23 cellular contexts compared by ENCODE assay signal in genomic region chr9:110687497-110687896, GRCh38. TPM values are rescaled to one million over a fixed set of nuclear protein-coding genes. Genes with fewer than 3 reads are reported as not detected.
A peak's percentile ranks its signal among the peaks of the same experiment; 100 is the strongest.
DNase-seq lines count a peak whose midpoint lies in the region; ATAC-seq and TF ChIP-seq lines count a peak whose summit lies in the region.
"Had no signal": no experiment of that assay in that cellular context is flagged by ENCODE, and none has a peak within 500 bp of the region (broad histone marks: within the 10 kb centered on the region; RNA-seq: fewer than 3 reads in every experiment).

No MANE protein-coding gene starts in this region.

- H3K27ac ChIP-seq in RWPE1, result no peak overlapping the region
- H3K27ac ChIP-seq: BLaER1 treated with 17β-estradiol and CSF1 and Interleukin-3, amounts not matched to agents 10 nM and 100 nM; SK-N-MC had no signal

- H3K27ac Mint-ChIP-seq in activated CD4-positive, alpha-beta T cell treated with anti-CD3 and anti-CD28 coated beads for 36 hours, result no peak overlapping the region
- no peak overlapping the region for H3K27ac Mint-ChIP-seq in activated CD8-positive, alpha-beta T cell treated with anti-CD3 and anti-CD28 coated beads for 36 hours
- H3K27ac Mint-ChIP-seq: CD4-positive, alpha-beta memory T cell had no signal

- no peaks in the 10 kb centered on the region for H3K4me1 Mint-ChIP-seq in activated CD4-positive, alpha-beta T cell treated with anti-CD3 and anti-CD28 coated beads for 36 hours
- no peaks in the 10 kb centered on the region for H3K4me1 Mint-ChIP-seq in activated CD8-positive, alpha-beta T cell treated with anti-CD3 and anti-CD28 coated beads for 36 hours (ENCODE audit: low read depth)
- H3K4me1 Mint-ChIP-seq: CD4-positive, alpha-beta memory T cell had no signal

- H3K9me3 Mint-ChIP-seq in activated CD4-positive, alpha-beta T cell treated with anti-CD3 and anti-CD28 coated beads for 36 hours (ENCODE audit: low read depth), result no peaks in the 10 kb centered on the region
- H3K9me3 Mint-ChIP-seq in activated CD8-positive, alpha-beta T cell treated with anti-CD3 and anti-CD28 coated beads for 36 hours, result no peaks in the 10 kb centered on the region

- TF ChIP-seq CTCF in RWPE1 (conservative IDR thresholded peaks at IDR 0.05; ENCODE audit: low read depth), result no peak
- TF ChIP-seq CTCF in activated CD8-positive, alpha-beta T cell treated with anti-CD3 and anti-CD28 coated beads for 36 hours (IDR thresholded peaks at IDR 0.05), result no peak

- intact Hi-C loops in activated CD4-positive, alpha-beta T cell treated with anti-CD3 and anti-CD28 coated beads for 36 hours (cut with DNase I, micrococcal nuclease), result no loop called here
- intact Hi-C loops in activated CD8-positive, alpha-beta T cell treated with anti-CD3 and anti-CD28 coated beads for 36 hours (cut with micrococcal nuclease), result no loop called here

- POLR2A ChIA-PET in activated CD4-positive, alpha-beta T cell treated with anti-CD3 and anti-CD28 coated beads for 36 hours (lab: Charles Lee), result no interaction called here
- POLR2A ChIA-PET in RWPE1 (lab: Yijun Ruan, JAX; ENCODE audit: low non-redundant PET), result no interaction called here
- POLR2A ChIA-PET in activated CD8-positive, alpha-beta T cell treated with anti-CD3 and anti-CD28 coated beads for 36 hours (lab: Charles Lee), result no interaction called here

- no peak overlapping the region for H3K4me3 Mint-ChIP-seq in activated CD4-positive, alpha-beta T cell treated with anti-CD3 and anti-CD28 coated beads for 36 hours
- no peak overlapping the region for H3K4me3 Mint-ChIP-seq in activated CD8-positive, alpha-beta T cell treated with anti-CD3 and anti-CD28 coated beads for 36 hours
- H3K4me3 Mint-ChIP-seq: CD4-positive, alpha-beta memory T cell had no signal

- H3K27me3 Mint-ChIP-seq in activated CD4-positive, alpha-beta T cell treated with anti-CD3 and anti-CD28 coated beads for 36 hours, result no peaks in the 10 kb centered on the region
- peaks cover 3% of the 10 kb centered on the region for H3K27me3 Mint-ChIP-seq in activated CD8-positive, alpha-beta T cell treated with anti-CD3 and anti-CD28 coated beads for 36 hours

- peak; percentile 9 for ATAC-seq in activated CD4-positive, alpha-beta T cell treated with anti-CD3 and anti-CD28 coated beads for 36 hours
- peak; percentile 70 for ATAC-seq in esophagus mucosa
- no peak for ATAC-seq in activated CD8-positive, alpha-beta T cell treated with anti-CD3 and anti-CD28 coated beads for 36 hours

- CTCF ChIA-PET in activated CD4-positive, alpha-beta T cell treated with anti-CD3 and anti-CD28 coated beads for 36 hours (lab: Charles Lee), result no interaction called here
- CTCF ChIA-PET in RWPE1 (lab: Yijun Ruan, JAX), result no interaction called here
- CTCF ChIA-PET in activated CD8-positive, alpha-beta T cell treated with anti-CD3 and anti-CD28 coated beads for 36 hours (lab: Charles Lee), result no interaction called here

- DNase-seq in activated CD4-positive, alpha-beta T cell treated with anti-CD3 and anti-CD28 coated beads for 36 hours, result no peak
- DNase-seq in activated CD4-positive, alpha-beta T cell treated with anti-CD3 and anti-CD28 coated beads, Interleukin-2, amount 50 U/mL, for 4 hours, result no peak
- DNase-seq in RWPE1 (ENCODE audit: low spot score) (peak; percentile 30), NCI-H146 treated with DMSO at 0.1 percent for 48 hours (lab: John Stamatoyannopoulos, UW; ENCODE audit: unreplicated experiment) (no peak), HuH-7 (ENCODE audit: low spot score) (no peak), inferior parietal cortex (ENCODE audit: extremely low spot score) (no peak)
- no peak for DNase-seq in activated CD8-positive, alpha-beta T cell treated with anti-CD3 and anti-CD28 coated beads for 36 hours
- DNase-seq: 8988T; Caco-2; CD4-positive, alpha-beta memory T cell; DMS 273 treated with DMSO at 0.1 percent for 48 hours; DMS79 treated with DMSO at 0.1 percent for 48 hours; IMR-90; MG63; NCI-H1417 treated with DMSO at 0.1 percent for 48 hours; NCI-H187 treated with DMSO at 0.1 percent for 48 hours; NCI-H510A; NCI-H82; SHP77; SW 1271 had no signal

- H3K36me3 Mint-ChIP-seq in activated CD4-positive, alpha-beta T cell treated with anti-CD3 and anti-CD28 coated beads for 36 hours (ENCODE audit: low read depth), result no peaks in the 10 kb centered on the region
- H3K36me3 Mint-ChIP-seq in activated CD8-positive, alpha-beta T cell treated with anti-CD3 and anti-CD28 coated beads for 36 hours (ENCODE audit: low read depth), result no peaks in the 10 kb centered on the region
- H3K36me3 Mint-ChIP-seq: CD4-positive, alpha-beta memory T cell had no signal

RNA-seq across cellular contexts. Expression of gene MUSK, which starts 18.9 kb away (rescaled TPM):
- total RNA-seq in activated CD4-positive, alpha-beta T cell treated with anti-CD3 and anti-CD28 coated beads for 36 hours, result not detected
- 0.48 TPM for total RNA-seq in esophagus mucosa
- total RNA-seq in activated CD8-positive, alpha-beta T cell treated with anti-CD3 and anti-CD28 coated beads for 36 hours, result not detected
- total RNA-seq: Caco-2; CD4-positive, alpha-beta memory T cell had no signal
